1 cellular context compared by ENCODE assay signal in the genomic region with DNA sequence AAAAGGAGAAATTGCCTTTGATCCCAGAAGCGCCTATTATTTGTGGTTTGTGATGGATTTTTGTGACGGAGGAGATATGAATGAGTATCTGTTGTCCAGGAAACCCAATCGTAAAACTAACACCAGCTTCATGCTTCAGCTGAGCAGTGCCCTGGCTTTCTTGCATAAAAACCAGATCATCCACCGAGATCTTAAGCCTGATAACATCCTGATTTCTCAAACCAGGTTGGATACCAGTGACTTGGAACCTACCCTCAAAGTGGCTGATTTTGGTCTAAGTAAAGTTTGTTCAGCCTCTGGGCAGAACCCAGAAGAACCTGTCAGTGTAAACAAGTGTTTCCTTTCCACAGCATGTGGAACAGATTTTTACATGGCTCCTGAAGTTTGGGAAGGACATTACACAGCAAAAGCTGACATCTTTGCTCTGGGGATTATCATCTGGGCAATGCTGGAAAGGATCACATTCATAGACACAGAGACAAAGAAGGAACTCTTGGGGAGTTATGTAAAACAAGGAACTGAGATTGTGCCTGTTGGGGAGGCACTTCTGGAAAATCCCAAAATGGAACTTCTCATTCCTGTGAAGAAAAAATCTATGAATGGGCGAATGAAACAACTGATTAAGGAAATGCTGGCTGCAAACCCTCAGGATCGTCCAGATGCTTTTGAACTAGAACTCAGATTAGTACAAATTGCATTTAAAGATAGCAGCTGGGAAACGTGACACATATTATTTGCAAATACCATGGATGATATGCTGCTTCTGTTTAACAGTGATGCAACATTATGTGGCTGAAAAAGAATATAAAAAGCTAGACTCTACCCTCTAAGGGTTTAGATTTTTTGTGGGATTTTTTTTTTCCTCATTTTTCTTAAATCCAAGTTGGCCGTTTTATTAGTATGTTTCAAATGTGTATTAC.
TF ChIP-seq lines count a peak whose summit lies in the region.

No MANE protein-coding gene starts in this region.

TF ChIP-seq in K562, 482 proteins besides CTCF, POLR2A, EP300 and RAD21 (continued from another document and continues in another):
- TF ChIP-seq, protein P1, sequence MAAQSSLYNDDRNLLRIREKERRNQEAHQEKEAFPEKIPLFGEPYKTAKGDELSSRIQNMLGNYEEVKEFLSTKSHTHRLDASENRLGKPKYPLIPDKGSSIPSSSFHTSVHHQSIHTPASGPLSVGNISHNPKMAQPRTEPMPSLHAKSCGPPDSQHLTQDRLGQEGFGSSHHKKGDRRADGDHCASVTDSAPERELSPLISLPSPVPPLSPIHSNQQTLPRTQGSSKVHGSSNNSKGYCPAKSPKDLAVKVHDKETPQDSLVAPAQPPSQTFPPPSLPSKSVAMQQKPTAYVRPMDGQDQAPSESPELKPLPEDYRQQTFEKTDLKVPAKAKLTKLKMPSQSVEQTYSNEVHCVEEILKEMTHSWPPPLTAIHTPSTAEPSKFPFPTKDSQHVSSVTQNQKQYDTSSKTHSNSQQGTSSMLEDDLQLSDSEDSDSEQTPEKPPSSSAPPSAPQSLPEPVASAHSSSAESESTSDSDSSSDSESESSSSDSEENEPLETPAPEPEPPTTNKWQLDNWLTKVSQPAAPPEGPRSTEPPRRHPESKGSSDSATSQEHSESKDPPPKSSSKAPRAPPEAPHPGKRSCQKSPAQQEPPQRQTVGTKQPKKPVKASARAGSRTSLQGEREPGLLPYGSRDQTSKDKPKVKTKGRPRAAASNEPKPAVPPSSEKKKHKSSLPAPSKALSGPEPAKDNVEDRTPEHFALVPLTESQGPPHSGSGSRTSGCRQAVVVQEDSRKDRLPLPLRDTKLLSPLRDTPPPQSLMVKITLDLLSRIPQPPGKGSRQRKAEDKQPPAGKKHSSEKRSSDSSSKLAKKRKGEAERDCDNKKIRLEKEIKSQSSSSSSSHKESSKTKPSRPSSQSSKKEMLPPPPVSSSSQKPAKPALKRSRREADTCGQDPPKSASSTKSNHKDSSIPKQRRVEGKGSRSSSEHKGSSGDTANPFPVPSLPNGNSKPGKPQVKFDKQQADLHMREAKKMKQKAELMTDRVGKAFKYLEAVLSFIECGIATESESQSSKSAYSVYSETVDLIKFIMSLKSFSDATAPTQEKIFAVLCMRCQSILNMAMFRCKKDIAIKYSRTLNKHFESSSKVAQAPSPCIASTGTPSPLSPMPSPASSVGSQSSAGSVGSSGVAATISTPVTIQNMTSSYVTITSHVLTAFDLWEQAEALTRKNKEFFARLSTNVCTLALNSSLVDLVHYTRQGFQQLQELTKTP (IDR thresholded peaks at IDR 0.05; ENCODE audit: low read depth in 1 of 2, partially characterized antibody in 2 of 2) = peak in 1 of 2 experiments; percentile 34
- TF ChIP-seq ZNF583 (CRISPR knock-in tag; IDR thresholded peaks at IDR 0.05) (no peak), ZNF76 (CRISPR knock-in tag; IDR thresholded peaks at IDR 0.05; ENCODE audit: borderline replicate concordance) (no peak), KLF6 (CRISPR knock-in tag; IDR thresholded peaks at IDR 0.05; ENCODE audit: borderline replicate concordance) (no peak), MAFF (IDR thresholded peaks at IDR 0.05; ENCODE audit: low read length) (no peak), ZNF561 (CRISPR knock-in tag; conservative IDR thresholded peaks at IDR 0.05) (no peak), NFRKB (IDR thresholded peaks at IDR 0.05; ENCODE audit: low read depth) (no peak), ZSCAN29 (IDR thresholded peaks at IDR 0.05) (no peak), ZNF589 (CRISPR knock-in tag; IDR thresholded peaks at IDR 0.05; ENCODE audit: low read depth) (no peak; the same call in 1 of the 2 replicates), CEBPG (CRISPR knock-in tag; IDR thresholded peaks at IDR 0.05) (peak; percentile 75), CEBPG (tag; conservative IDR thresholded peaks at IDR 0.05 in 1 of 2, IDR thresholded peaks at IDR 0.05 in 1 of 2) (peak; percentile 84 to 90), NELFE (IDR thresholded peaks at IDR 0.05; ENCODE audit: insufficient read depth, insufficient read length) (no peak), MCM5 (IDR thresholded peaks at IDR 0.05; ENCODE audit: low read depth) (no peak), CREB1 (IDR thresholded peaks at IDR 0.05) (no peak), CREB1 (CRISPR knock-in tag; IDR thresholded peaks at IDR 0.05) (no peak), WHSC1 (IDR thresholded peaks at IDR 0.05; ENCODE audit: low read length) (no peak)
- TF ChIP-seq, protein P2, sequence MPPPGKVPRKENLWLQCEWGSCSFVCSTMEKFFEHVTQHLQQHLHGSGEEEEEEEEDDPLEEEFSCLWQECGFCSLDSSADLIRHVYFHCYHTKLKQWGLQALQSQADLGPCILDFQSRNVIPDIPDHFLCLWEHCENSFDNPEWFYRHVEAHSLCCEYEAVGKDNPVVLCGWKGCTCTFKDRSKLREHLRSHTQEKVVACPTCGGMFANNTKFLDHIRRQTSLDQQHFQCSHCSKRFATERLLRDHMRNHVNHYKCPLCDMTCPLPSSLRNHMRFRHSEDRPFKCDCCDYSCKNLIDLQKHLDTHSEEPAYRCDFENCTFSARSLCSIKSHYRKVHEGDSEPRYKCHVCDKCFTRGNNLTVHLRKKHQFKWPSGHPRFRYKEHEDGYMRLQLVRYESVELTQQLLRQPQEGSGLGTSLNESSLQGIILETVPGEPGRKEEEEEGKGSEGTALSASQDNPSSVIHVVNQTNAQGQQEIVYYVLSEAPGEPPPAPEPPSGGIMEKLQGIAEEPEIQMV (tag; conservative IDR thresholded peaks at IDR 0.05; ENCODE audit: low read depth) = peak; percentile 46; the same call in 1 of the 2 replicates
- TF ChIP-seq, protein P3, sequence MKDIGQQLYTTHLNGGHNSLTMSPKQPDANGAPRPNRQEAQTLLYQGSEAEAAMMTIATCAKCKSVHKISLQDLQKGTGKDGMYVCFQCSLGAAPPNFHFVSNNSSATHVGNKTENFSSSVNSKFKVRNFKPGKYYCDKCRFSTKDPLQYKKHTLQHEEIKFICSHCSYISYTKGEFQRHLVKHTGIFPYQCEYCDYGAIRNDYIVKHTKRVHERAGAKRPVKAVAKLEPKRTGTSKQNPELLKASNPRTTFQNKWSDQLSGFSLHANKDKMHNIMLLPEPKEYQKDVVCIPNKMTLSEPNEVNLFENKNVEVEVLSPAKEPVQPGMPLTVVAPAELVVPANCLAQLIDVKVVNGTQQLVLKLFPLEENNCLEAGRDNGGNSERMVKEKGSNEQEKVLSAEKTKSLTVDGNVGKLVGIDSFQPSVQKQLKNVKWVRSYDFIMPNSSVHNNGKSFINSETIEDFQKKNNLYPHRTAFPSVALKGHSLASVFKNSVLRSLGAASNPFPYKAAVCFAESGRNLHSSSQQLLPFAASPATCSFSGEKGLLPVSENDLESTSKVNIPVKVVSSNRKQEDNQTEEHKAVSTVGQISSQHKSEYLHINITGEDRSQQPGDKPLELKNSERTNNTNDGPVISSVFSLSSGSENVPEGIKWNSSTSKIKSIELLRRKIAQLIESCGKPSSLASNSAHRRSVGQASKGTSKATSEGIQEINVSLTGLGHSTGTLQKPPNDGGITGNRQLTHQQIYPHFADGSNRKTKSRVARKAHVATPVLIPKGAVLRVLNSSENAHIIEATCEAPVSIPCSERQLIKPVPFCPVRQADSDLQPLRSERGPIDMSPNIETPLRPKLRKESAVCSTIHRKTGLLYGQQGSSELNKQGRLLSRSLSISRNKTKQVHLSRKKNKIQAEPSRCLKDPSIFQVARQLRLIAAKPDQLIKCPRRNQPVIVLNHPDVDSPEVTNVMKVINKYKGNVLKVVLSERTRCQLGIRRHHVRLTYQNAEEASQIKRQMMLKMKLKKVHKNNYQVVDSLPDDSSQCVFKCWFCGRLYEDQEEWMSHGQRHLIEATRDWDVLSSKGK (CRISPR knock-in tag; IDR thresholded peaks at IDR 0.05) = no peak
- TF ChIP-seq, protein P4, sequence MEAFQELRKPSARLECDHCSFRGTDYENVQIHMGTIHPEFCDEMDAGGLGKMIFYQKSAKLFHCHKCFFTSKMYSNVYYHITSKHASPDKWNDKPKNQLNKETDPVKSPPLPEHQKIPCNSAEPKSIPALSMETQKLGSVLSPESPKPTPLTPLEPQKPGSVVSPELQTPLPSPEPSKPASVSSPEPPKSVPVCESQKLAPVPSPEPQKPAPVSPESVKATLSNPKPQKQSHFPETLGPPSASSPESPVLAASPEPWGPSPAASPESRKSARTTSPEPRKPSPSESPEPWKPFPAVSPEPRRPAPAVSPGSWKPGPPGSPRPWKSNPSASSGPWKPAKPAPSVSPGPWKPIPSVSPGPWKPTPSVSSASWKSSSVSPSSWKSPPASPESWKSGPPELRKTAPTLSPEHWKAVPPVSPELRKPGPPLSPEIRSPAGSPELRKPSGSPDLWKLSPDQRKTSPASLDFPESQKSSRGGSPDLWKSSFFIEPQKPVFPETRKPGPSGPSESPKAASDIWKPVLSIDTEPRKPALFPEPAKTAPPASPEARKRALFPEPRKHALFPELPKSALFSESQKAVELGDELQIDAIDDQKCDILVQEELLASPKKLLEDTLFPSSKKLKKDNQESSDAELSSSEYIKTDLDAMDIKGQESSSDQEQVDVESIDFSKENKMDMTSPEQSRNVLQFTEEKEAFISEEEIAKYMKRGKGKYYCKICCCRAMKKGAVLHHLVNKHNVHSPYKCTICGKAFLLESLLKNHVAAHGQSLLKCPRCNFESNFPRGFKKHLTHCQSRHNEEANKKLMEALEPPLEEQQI (IDR thresholded peaks at IDR 0.05) = no peak
- TF ChIP-seq, protein P5, sequence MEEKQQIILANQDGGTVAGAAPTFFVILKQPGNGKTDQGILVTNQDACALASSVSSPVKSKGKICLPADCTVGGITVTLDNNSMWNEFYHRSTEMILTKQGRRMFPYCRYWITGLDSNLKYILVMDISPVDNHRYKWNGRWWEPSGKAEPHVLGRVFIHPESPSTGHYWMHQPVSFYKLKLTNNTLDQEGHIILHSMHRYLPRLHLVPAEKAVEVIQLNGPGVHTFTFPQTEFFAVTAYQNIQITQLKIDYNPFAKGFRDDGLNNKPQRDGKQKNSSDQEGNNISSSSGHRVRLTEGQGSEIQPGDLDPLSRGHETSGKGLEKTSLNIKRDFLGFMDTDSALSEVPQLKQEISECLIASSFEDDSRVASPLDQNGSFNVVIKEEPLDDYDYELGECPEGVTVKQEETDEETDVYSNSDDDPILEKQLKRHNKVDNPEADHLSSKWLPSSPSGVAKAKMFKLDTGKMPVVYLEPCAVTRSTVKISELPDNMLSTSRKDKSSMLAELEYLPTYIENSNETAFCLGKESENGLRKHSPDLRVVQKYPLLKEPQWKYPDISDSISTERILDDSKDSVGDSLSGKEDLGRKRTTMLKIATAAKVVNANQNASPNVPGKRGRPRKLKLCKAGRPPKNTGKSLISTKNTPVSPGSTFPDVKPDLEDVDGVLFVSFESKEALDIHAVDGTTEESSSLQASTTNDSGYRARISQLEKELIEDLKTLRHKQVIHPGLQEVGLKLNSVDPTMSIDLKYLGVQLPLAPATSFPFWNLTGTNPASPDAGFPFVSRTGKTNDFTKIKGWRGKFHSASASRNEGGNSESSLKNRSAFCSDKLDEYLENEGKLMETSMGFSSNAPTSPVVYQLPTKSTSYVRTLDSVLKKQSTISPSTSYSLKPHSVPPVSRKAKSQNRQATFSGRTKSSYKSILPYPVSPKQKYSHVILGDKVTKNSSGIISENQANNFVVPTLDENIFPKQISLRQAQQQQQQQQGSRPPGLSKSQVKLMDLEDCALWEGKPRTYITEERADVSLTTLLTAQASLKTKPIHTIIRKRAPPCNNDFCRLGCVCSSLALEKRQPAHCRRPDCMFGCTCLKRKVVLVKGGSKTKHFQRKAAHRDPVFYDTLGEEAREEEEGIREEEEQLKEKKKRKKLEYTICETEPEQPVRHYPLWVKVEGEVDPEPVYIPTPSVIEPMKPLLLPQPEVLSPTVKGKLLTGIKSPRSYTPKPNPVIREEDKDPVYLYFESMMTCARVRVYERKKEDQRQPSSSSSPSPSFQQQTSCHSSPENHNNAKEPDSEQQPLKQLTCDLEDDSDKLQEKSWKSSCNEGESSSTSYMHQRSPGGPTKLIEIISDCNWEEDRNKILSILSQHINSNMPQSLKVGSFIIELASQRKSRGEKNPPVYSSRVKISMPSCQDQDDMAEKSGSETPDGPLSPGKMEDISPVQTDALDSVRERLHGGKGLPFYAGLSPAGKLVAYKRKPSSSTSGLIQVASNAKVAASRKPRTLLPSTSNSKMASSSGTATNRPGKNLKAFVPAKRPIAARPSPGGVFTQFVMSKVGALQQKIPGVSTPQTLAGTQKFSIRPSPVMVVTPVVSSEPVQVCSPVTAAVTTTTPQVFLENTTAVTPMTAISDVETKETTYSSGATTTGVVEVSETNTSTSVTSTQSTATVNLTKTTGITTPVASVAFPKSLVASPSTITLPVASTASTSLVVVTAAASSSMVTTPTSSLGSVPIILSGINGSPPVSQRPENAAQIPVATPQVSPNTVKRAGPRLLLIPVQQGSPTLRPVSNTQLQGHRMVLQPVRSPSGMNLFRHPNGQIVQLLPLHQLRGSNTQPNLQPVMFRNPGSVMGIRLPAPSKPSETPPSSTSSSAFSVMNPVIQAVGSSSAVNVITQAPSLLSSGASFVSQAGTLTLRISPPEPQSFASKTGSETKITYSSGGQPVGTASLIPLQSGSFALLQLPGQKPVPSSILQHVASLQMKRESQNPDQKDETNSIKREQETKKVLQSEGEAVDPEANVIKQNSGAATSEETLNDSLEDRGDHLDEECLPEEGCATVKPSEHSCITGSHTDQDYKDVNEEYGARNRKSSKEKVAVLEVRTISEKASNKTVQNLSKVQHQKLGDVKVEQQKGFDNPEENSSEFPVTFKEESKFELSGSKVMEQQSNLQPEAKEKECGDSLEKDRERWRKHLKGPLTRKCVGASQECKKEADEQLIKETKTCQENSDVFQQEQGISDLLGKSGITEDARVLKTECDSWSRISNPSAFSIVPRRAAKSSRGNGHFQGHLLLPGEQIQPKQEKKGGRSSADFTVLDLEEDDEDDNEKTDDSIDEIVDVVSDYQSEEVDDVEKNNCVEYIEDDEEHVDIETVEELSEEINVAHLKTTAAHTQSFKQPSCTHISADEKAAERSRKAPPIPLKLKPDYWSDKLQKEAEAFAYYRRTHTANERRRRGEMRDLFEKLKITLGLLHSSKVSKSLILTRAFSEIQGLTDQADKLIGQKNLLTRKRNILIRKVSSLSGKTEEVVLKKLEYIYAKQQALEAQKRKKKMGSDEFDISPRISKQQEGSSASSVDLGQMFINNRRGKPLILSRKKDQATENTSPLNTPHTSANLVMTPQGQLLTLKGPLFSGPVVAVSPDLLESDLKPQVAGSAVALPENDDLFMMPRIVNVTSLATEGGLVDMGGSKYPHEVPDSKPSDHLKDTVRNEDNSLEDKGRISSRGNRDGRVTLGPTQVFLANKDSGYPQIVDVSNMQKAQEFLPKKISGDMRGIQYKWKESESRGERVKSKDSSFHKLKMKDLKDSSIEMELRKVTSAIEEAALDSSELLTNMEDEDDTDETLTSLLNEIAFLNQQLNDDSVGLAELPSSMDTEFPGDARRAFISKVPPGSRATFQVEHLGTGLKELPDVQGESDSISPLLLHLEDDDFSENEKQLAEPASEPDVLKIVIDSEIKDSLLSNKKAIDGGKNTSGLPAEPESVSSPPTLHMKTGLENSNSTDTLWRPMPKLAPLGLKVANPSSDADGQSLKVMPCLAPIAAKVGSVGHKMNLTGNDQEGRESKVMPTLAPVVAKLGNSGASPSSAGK (IDR thresholded peaks at IDR 0.05) = no peak
- TF ChIP-seq, protein P6, sequence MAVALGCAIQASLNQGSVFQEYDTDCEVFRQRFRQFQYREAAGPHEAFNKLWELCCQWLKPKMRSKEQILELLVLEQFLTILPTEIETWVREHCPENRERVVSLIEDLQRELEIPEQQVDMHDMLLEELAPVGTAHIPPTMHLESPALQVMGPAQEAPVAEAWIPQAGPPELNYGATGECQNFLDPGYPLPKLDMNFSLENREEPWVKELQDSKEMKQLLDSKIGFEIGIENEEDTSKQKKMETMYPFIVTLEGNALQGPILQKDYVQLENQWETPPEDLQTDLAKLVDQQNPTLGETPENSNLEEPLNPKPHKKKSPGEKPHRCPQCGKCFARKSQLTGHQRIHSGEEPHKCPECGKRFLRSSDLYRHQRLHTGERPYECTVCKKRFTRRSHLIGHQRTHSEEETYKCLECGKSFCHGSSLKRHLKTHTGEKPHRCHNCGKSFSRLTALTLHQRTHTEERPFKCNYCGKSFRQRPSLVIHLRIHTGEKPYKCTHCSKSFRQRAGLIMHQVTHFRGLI (CRISPR knock-in tag; IDR thresholded peaks at IDR 0.05) = no peak
- TF ChIP-seq, protein P7, sequence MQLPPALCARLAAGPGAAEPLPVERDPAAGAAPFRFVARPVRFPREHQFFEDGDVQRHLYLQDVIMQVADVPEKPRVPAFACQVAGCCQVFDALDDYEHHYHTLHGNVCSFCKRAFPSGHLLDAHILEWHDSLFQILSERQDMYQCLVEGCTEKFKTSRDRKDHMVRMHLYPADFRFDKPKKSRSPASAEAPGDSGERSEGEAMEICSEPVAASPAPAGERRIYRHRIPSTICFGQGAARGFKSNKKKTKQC (CRISPR knock-in tag; IDR thresholded peaks at IDR 0.05) = no peak
